ENCODE assay signal across 1 cellular context in genomic region chr7:45087301-45088145, GRCh38.
TF ChIP-seq lines count a peak whose summit lies in the region.

No MANE protein-coding gene starts in this region.

TF ChIP-seq in GM23338, 12 proteins besides CTCF, POLR2A, EP300 and RAD21 (continued from another document):
- TF ChIP-seq EZH2 (IDR thresholded peaks at IDR 0.05; ENCODE audit: low read depth, unreplicated experiment) (no peak), ETS1 (IDR thresholded peaks at IDR 0.05) (no peak), ZNF114 (CRISPR knock-in tag; IDR thresholded peaks at IDR 0.05) (no peak), CREB1 (CRISPR knock-in tag; IDR thresholded peaks at IDR 0.05; ENCODE audit: low read depth) (no peak), NANOG (IDR thresholded peaks at IDR 0.05; ENCODE audit: borderline replicate concordance) (no peak), ZNF462 (CRISPR knock-in tag; IDR thresholded peaks at IDR 0.05) (no peak)
